ENCODE assay signal across 8 cellular contexts in genomic region chr18:51029694-51030536, GRCh38. TPM values are rescaled to one million over a fixed set of nuclear protein-coding genes. Genes with fewer than 3 reads are reported as not detected.
A peak's percentile ranks its signal among the peaks of the same experiment; 100 is the strongest.
DNase-seq lines count a peak whose midpoint lies in the region; ATAC-seq, FAIRE-seq and TF ChIP-seq lines count a peak whose summit lies in the region.

TSS of gene SMAD4 (plus strand) at chr18:51030213. CDS start at chr18:51047047, 16,834 bp downstream.

- POLR2A ChIA-PET in AG04450 (lab: Yijun Ruan, JAX) (interaction anchor here (0.6 to 2.6 kb wide), 10 partner anchors 10 to 172 kb away, joined by 3 to 13 read pairs (median 4); partner anchors contain the start of genes ELAC1, ME2 and MEX3C), WTC11 (lab: Charles Lee) (interaction anchor here (0.6 to 2.5 kb wide), 12 partner anchors 9 to 168 kb away, joined by 3 to 12 read pairs (median 6); partner anchors contain the start of genes ELAC1, ME2 and MEX3C)

- H3K4me3 ChIP-seq in AG04450 (ENCODE audit: low read depth, low read length) (peak within 1 kb of the TSS; percentile 78), bronchial epithelial cell (ENCODE audit: low read depth, low read length) (peak within 1 kb of the TSS; percentile 76), small intestine (ENCODE audit: low read depth in 1 of 2, low read length in 2 of 2) (peak within 1 kb of the TSS; percentile 86 to 98)

- 1% methylated on average over 55 to 79 of the region's 79 CpGs for WGBS in small intestine, 3 donors

- no peaks in the 10 kb centered on the region for H3K27me3 ChIP-seq in AG04450 (ENCODE audit: control insufficient read depth, insufficient read depth, low read length)
- H3K27me3 ChIP-seq in bronchial epithelial cell (ENCODE audit: control insufficient read depth, insufficient read depth, low read length): no peaks in the 10 kb centered on the region
- no peaks in the 10 kb centered on the region for H3K27me3 ChIP-seq in small intestine (ENCODE audit: control insufficient read depth in 2 of 2, insufficient read depth in 2 of 2, low read length in 2 of 2)

- TF ChIP-seq CTCF in AG04450 (IDR thresholded peaks at IDR 0.05; ENCODE audit: low read depth, low read length) (no peak), WTC11 (IDR thresholded peaks at IDR 0.05) (no peak), bronchial epithelial cell (IDR thresholded peaks at IDR 0.05; ENCODE audit: insufficient read depth, low read length, severe bottlenecking) (no peak)

- H3K27ac ChIP-seq in AG04450 (ENCODE audit: low read depth, low read length) (peak within 1 kb of the TSS; percentile 94), small intestine (ENCODE audit: low read depth in 1 of 2, low read length in 1 of 2) (peak within 1 kb of the TSS; percentile 99 to 100)

- peak within 1 kb of the TSS; percentile 97 for H3K27ac Mint-ChIP-seq in WTC11

- no peaks in the 10 kb centered on the region for H3K36me3 ChIP-seq in bronchial epithelial cell (ENCODE audit: control insufficient read depth, insufficient read depth, low read length)
- H3K36me3 ChIP-seq in small intestine (ENCODE audit: control insufficient read depth in 2 of 2, insufficient read depth in 2 of 2, low read length in 2 of 2): no peaks in the 10 kb centered on the region

- H3K36me3 Mint-ChIP-seq in WTC11: peaks cover 10% of the 10 kb centered on the region

- H3K4me3 Mint-ChIP-seq in WTC11: peak within 1 kb of the TSS; percentile 98

- peak; percentile 80 for ATAC-seq in GM18909 (IDR thresholded peaks at IDR 0.05; ENCODE audit: poor library complexity, unreplicated experiment)
- ATAC-seq in HG03159 (IDR thresholded peaks at IDR 0.05; ENCODE audit: unreplicated experiment): peak; percentile 69
- peak; percentile 91 for ATAC-seq in WTC11

- peaks cover 6 to 8% of the 10 kb centered on the region in 2 donors for H3K4me1 ChIP-seq in small intestine (ENCODE audit: control insufficient read depth in 2 of 2, insufficient read depth in 1 of 2, low read depth in 1 of 2, low read length in 1 of 2)

- peaks cover 60% of the 10 kb centered on the region for H3K4me1 Mint-ChIP-seq in WTC11

- H3K9me3 ChIP-seq in AG04450 (ENCODE audit: control insufficient read depth, insufficient read depth, low read length): no peaks in the 10 kb centered on the region; the same call in 1 of the 2 replicates
- no peaks in the 10 kb centered on the region for H3K9me3 ChIP-seq in small intestine (ENCODE audit: control insufficient read depth, low read depth)

- DNase-seq in AG04450 (ENCODE audit: low read depth, low spot score) (peak; percentile 91), NCI-H2227 (lab: John Stamatoyannopoulos, UW; ENCODE audit: unreplicated experiment) (peak; percentile 98), WTC11 (ENCODE audit: low spot score) (peak; percentile 99), bronchial epithelial cell (ENCODE audit: low read depth) (peak; percentile 84), iPS-NIHi11 (ENCODE audit: low spot score) (peak; percentile 97), small intestine (peak; percentile 96)

- CTCF ChIA-PET in AG04450 (lab: Charles Lee): interaction anchor here (0.6 to 0.8 kb wide), 2 partner anchors 210 to 638 kb away, joined by 3 read pairs; no protein-coding TSS in a partner anchor
- CTCF ChIA-PET in WTC11 (lab: Charles Lee): interaction anchor here (0.9 to 1.7 kb wide), 5 partner anchors 9 to 151 kb away, joined by 3 to 4 read pairs (median 3); partner anchors contain the start of genes ELAC1 and ME2

- FAIRE-seq in bronchial epithelial cell (lab: Jason Lieb, UNC): no peak
- FAIRE-seq in small intestine (lab: Jason Lieb, UNC): no peak

- no peaks in the 10 kb centered on the region for H3K27me3 Mint-ChIP-seq in WTC11 (ENCODE audit: low read depth)

- H3K9me3 Mint-ChIP-seq in WTC11: no peaks in the 10 kb centered on the region

TF ChIP-seq in WTC11, 78 proteins besides CTCF, POLR2A, EP300 and RAD21 (continues in another document):
- TF ChIP-seq ATF6 (CRISPR knock-in tag; IDR thresholded peaks at IDR 0.05) (no peak), HMGXB4 (CRISPR knock-in tag; IDR thresholded peaks at IDR 0.05) (peak; percentile 50; the same call in 1 of the 2 replicates), MXD4 (CRISPR knock-in tag; IDR thresholded peaks at IDR 0.05; ENCODE audit: borderline replicate concordance) (no peak), ZNF138 (CRISPR knock-in tag; conservative IDR thresholded peaks at IDR 0.05) (no peak)
- TF ChIP-seq, protein P1, sequence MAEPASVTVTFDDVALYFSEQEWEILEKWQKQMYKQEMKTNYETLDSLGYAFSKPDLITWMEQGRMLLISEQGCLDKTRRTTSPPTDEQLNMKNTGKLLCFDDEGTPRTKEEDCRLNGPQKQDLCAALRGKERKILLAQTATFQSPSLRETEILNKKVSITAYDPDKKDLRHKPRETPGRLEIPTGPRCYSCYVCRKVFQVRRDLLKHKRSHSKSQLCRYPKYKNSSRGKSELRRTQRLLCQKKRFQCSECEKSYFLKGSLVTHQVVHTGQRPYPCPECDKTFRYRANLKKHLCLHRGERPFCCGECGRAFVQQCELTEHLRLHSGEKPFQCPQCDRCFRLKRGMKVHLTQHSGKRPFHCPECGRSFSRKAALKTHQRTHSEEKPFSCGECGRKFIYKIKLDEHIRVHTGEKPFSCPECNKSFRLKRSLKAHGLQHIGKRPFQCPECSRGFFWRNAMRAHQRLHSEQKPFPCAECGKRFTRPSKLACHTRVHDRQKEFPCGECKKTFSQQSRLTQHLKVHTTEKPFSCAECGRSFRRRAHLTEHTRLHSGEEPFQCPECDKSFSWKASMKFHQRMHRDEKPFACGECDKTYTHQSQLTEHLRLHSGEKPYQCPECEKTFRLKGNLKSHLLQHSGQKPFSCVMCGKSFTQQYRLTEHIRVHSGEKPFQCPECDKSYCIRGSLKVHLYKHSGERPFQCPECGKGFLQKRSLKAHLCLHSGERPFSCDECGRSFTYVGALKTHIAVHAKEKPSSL (CRISPR knock-in tag; conservative IDR thresholded peaks at IDR 0.05): no peak
- TF ChIP-seq, protein P2, sequence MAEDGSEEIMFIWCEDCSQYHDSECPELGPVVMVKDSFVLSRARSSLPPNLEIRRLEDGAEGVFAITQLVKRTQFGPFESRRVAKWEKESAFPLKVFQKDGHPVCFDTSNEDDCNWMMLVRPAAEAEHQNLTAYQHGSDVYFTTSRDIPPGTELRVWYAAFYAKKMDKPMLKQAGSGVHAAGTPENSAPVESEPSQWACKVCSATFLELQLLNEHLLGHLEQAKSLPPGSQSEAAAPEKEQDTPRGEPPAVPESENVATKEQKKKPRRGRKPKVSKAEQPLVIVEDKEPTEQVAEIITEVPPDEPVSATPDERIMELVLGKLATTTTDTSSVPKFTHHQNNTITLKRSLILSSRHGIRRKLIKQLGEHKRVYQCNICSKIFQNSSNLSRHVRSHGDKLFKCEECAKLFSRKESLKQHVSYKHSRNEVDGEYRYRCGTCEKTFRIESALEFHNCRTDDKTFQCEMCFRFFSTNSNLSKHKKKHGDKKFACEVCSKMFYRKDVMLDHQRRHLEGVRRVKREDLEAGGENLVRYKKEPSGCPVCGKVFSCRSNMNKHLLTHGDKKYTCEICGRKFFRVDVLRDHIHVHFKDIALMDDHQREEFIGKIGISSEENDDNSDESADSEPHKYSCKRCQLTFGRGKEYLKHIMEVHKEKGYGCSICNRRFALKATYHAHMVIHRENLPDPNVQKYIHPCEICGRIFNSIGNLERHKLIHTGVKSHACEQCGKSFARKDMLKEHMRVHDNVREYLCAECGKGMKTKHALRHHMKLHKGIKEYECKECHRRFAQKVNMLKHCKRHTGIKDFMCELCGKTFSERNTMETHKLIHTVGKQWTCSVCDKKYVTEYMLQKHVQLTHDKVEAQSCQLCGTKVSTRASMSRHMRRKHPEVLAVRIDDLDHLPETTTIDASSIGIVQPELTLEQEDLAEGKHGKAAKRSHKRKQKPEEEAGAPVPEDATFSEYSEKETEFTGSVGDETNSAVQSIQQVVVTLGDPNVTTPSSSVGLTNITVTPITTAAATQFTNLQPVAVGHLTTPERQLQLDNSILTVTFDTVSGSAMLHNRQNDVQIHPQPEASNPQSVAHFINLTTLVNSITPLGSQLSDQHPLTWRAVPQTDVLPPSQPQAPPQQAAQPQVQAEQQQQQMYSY (CRISPR knock-in tag; IDR thresholded peaks at IDR 0.05): 0 out of 2 replicates have a peak, but pooled peaks have one; percentile 14

RNA-seq across cellular contexts. Expression of gene SMAD4, which starts in this region (rescaled TPM):
- polyA plus RNA-seq in AG04450 (2011; rRNA removed): 92.1 and 139 TPM in 2 replicates
- 81.8 and 105 TPM in 2 replicates for polyA minus RNA-seq in AG04450 (2011; rRNA and poly(A)+ RNA removed)
- 105 to 107 TPM (median 107 TPM) in 3 replicates for total RNA-seq in WTC11 (2021)
- 43.7 and 64.5 TPM in 2 replicates for total RNA-seq in bronchial epithelial cell
- polyA plus RNA-seq in small intestine: 10 to 100 TPM; 16.8 to 20.7 (median 18.6) TPM

Comparison
In these comparisons a context has a peak if more than half of its experiments do, and no peak if none do; other contexts are left out.
1. Peak in every context shown above with its lines: DNase-seq, ATAC-seq, H3K4me3 ChIP-seq and H3K27ac ChIP-seq.